In genomic region chr21:33368124-33368523, GRCh38 we compare ENCODE assay signal across 1 cellular context.
A peak's percentile ranks its signal among the peaks of the same experiment; 100 is the strongest.
TF ChIP-seq lines count a peak whose summit lies in the region.

No MANE protein-coding gene starts in this region.

TF ChIP-seq in K562, 482 proteins besides CTCF, POLR2A, EP300 and RAD21 (continued from another document and continues in another):
- TF ChIP-seq TCF15 (CRISPR knock-in tag; IDR thresholded peaks at IDR 0.05), result no peak
- no peak for TF ChIP-seq ZC3H8 (IDR thresholded peaks at IDR 0.05)
- TF ChIP-seq TAF7 (tag; IDR thresholded peaks at IDR 0.05), result no peak
- TF ChIP-seq ZBTB49 (CRISPR knock-in tag; IDR thresholded peaks at IDR 0.05; ENCODE audit: borderline replicate concordance), result no peak
- TF ChIP-seq ZNF655 (CRISPR knock-in tag; IDR thresholded peaks at IDR 0.05), result no peak
- TF ChIP-seq HIVEP1 (CRISPR knock-in tag; IDR thresholded peaks at IDR 0.05), result no peak
- no peak for TF ChIP-seq SMAD1 (IDR thresholded peaks at IDR 0.05; ENCODE audit: low read depth, low read length, partially characterized antibody)
- TF ChIP-seq NR4A1 (CRISPR knock-in tag; IDR thresholded peaks at IDR 0.05), result no peak
- TF ChIP-seq NR4A1 (tag; IDR thresholded peaks at IDR 0.05), result no peak
- TF ChIP-seq THRB (CRISPR knock-in tag; conservative IDR thresholded peaks at IDR 0.05), result no peak
- TF ChIP-seq JUN (IDR thresholded peaks at IDR 0.05; ENCODE audit: borderline replicate concordance, low read depth, low read length), result no peak
- TF ChIP-seq JUN (CRISPR knock-in tag; IDR thresholded peaks at IDR 0.05; ENCODE audit: borderline replicate concordance), result no peak
- no peak for TF ChIP-seq MAFG (tag; conservative IDR thresholded peaks at IDR 0.05)
- TF ChIP-seq ZNF354B (CRISPR knock-in tag; IDR thresholded peaks at IDR 0.05), result peak; percentile 61; the same call in 1 of the 2 replicates
- no peak for TF ChIP-seq RB1 (IDR thresholded peaks at IDR 0.05; ENCODE audit: low read depth)
- no peak for TF ChIP-seq UBTF (IDR thresholded peaks at IDR 0.05; ENCODE audit: borderline replicate concordance in 1 of 2, low read depth in 2 of 2, low read length in 2 of 2)
- no peak for TF ChIP-seq NR2C2 (CRISPR knock-in tag; IDR thresholded peaks at IDR 0.05)
- no peak; the same call in 1 of the 2 replicates for TF ChIP-seq NR2C2 (tag; IDR thresholded peaks at IDR 0.05)
- TF ChIP-seq NCOA2 (IDR thresholded peaks at IDR 0.05; ENCODE audit: partially characterized antibody in 2 of 2), result no peak
- TF ChIP-seq KHSRP (IDR thresholded peaks at IDR 0.05), result no peak
- 0 out of 2 replicates have a peak, but pooled peaks have one; percentile 13 for TF ChIP-seq TCFL5 (CRISPR knock-in tag; conservative IDR thresholded peaks at IDR 0.05)
- 0 out of 4 replicates have a peak, but pooled peaks of 1 of the 2 experiments have one; percentile 16 for TF ChIP-seq MNT (conservative IDR thresholded peaks at IDR 0.05)
- no peak for TF ChIP-seq ZNF436 (CRISPR knock-in tag; IDR thresholded peaks at IDR 0.05)
- TF ChIP-seq PATZ1 (CRISPR knock-in tag; IDR thresholded peaks at IDR 0.05; ENCODE audit: borderline replicate concordance), result no peak
- TF ChIP-seq HMBOX1 (IDR thresholded peaks at IDR 0.05), result no peak; the same call in 1 of the 2 replicates
- no peak for TF ChIP-seq ZNF212 (CRISPR knock-in tag; IDR thresholded peaks at IDR 0.05)
- no peak for TF ChIP-seq MEF2A (IDR thresholded peaks at IDR 0.05; ENCODE audit: control insufficient read depth, low read depth, low read length)
- peak; percentile 74 for TF ChIP-seq TEAD4 (IDR thresholded peaks at IDR 0.05; ENCODE audit: low read length)
- no peak for TF ChIP-seq TEAD4 (CRISPR knock-in tag; IDR thresholded peaks at IDR 0.05; ENCODE audit: borderline replicate concordance)
- TF ChIP-seq ZNF511 (CRISPR knock-in tag; IDR thresholded peaks at IDR 0.05), result no peak
- TF ChIP-seq PHB2 (IDR thresholded peaks at IDR 0.05; ENCODE audit: low read depth), result no peak
- no peak for TF ChIP-seq ATF2 (CRISPR knock-in tag; IDR thresholded peaks at IDR 0.05)
- no peak for TF ChIP-seq ZNF699 (CRISPR knock-in tag; IDR thresholded peaks at IDR 0.05; ENCODE audit: insufficient replicate concordance)
- no peak for TF ChIP-seq ETV1 (tag; conservative IDR thresholded peaks at IDR 0.05; ENCODE audit: low read depth)
- no peak for TF ChIP-seq ILK (tag; IDR thresholded peaks at IDR 0.05; ENCODE audit: borderline replicate concordance, low read depth)
- no peak for TF ChIP-seq EGR1 (conservative IDR thresholded peaks at IDR 0.05)
- 0 out of 6 replicates have a peak, but pooled peaks of 1 of the 3 experiments have one; percentile 28 for TF ChIP-seq ZBTB11 (CRISPR knock-in tag; IDR thresholded peaks at IDR 0.05)
- no peak for TF ChIP-seq NR1H2 (CRISPR knock-in tag; IDR thresholded peaks at IDR 0.05)
- TF ChIP-seq MTA2 (IDR thresholded peaks at IDR 0.05; ENCODE audit: low read depth), result peak; percentile 80
- TF ChIP-seq PPARD (CRISPR knock-in tag; IDR thresholded peaks at IDR 0.05), result no peak
